14 cellular contexts compared by ENCODE assay signal in genomic region chr2:61720911-61721310, GRCh38.
DNase-seq lines count a peak whose midpoint lies in the region; TF ChIP-seq lines count a peak whose summit lies in the region.
"Had no signal": no experiment of that assay in that cellular context is flagged by ENCODE, and none has a peak within 500 bp of the region (broad histone marks: within the 10 kb centered on the region; RNA-seq: fewer than 3 reads in every experiment).

No MANE protein-coding gene starts in this region.

- H3K27me3 ChIP-seq in mammary epithelial cell (ENCODE audit: insufficient read depth, low read length), result no peaks in the 10 kb centered on the region
- H3K27me3 ChIP-seq: BLaER1 treated with 17β-estradiol and CSF1 and Interleukin-3, amounts not matched to agents 10 nM and 100 nM had no signal

- H3K27ac ChIP-seq in mammary epithelial cell (ENCODE audit: insufficient read depth, low read depth, low read length), result no peak overlapping the region
- H3K27ac ChIP-seq: BLaER1 treated with 17β-estradiol and CSF1 and Interleukin-3, amounts not matched to agents 10 nM and 100 nM had no signal

- WGBS in mammary epithelial cell (ENCODE audit: low coverage, missing lambda C conversion rate), result 36% methylated on average over 1 of the region's 3 CpGs

- BruUV-seq in mammary epithelial cell (replicated peaks; lab: Mats Ljungman, UMichigan) (no TSS peak), MCF 10A (replicated peaks; lab: Mats Ljungman, UMichigan) (no TSS peak)

- no peak overlapping the region for H3K4me2 ChIP-seq in mammary epithelial cell (ENCODE audit: insufficient read depth, low read depth, low read length)
- H3K4me2 ChIP-seq: BLaER1 treated with 17β-estradiol and CSF1 and Interleukin-3, amounts not matched to agents 10 nM and 100 nM had no signal

- no peaks in the 10 kb centered on the region for H3K27me3 Mint-ChIP-seq in MCF 10A (ENCODE audit: insufficient read depth, unreplicated experiment)

- H2AFZ ChIP-seq in mammary epithelial cell (ENCODE audit: low read depth, low read length), result no peak overlapping the region

- no peaks in the 10 kb centered on the region for H3K4me1 ChIP-seq in mammary epithelial cell (ENCODE audit: insufficient read depth, low read length)
- H3K4me1 ChIP-seq: BLaER1 treated with 17β-estradiol and CSF1 and Interleukin-3, amounts not matched to agents 10 nM and 100 nM had no signal

- no peaks in the 10 kb centered on the region for H3K79me2 ChIP-seq in mammary epithelial cell (ENCODE audit: insufficient read depth, low read length)

- CTCF ChIA-PET in mammary epithelial cell (lab: Charles Lee; ENCODE audit: low non-redundant PET), result interaction anchor here (0.6 kb wide), 1 partner anchor 86 kb away, joined by 7 read pairs; no protein-coding TSS in a partner anchor
- CTCF ChIA-PET in MCF 10A (lab: Yijun Ruan, JAX), result no interaction called here

- in situ Hi-C loops in mammary epithelial cell (cut with MboI; ENCODE audit: low sequenced_read_pairs in 2 of 2), result no loop called here

- POLR2A ChIA-PET in MCF 10A (lab: Yijun Ruan, JAX), result interaction anchor here (0.7 kb wide), 1 partner anchor 9 kb away, joined by 3 read pairs; no protein-coding TSS in a partner anchor

- TF ChIP-seq CTCF in mammary epithelial cell (conservative IDR thresholded peaks at IDR 0.05 in 1 of 2, IDR thresholded peaks at IDR 0.05 in 1 of 2; ENCODE audit: extremely low read depth in 1 of 2, insufficient read depth in 1 of 2, low read depth in 1 of 2, low read length in 2 of 2) (no peak), MCF 10A (IDR thresholded peaks at IDR 0.05; ENCODE audit: unreplicated experiment) (no peak), epithelial cell of esophagus (IDR thresholded peaks at IDR 0.05; ENCODE audit: insufficient read depth, low read depth, low read length, missing control alignments) (no peak)

- dilution Hi-C loops in mammary epithelial cell (cut with HindIII; ENCODE audit: low sequenced_read_pairs), result no loop called here

- DNase-seq in mammary epithelial cell, result peak; percentile 17
- DNase-seq in MCF 10A (ENCODE audit: unreplicated experiment), result no peak
- DNase-seq in epithelial cell of esophagus (ENCODE audit: low read depth), result peak; percentile 42
- DNase-seq in renal cortical epithelial cell (ENCODE audit: low read depth), result peak; percentile 6
- no peak for DNase-seq in NCI-H82 (lab: John Stamatoyannopoulos, UW)
- no peak for DNase-seq in stimulated activated naive CD4-positive, alpha-beta T cell (lab: John Stamatoyannopoulos, UW)
- no peak for DNase-seq in CD1c-positive myeloid dendritic cell (ENCODE audit: extremely low spot score)
- DNase-seq: 8988T; CD4-positive, alpha-beta T cell; DMS79; GOT3; H9; IMR-90 had no signal

- H3K4me3 ChIP-seq in mammary epithelial cell (replicated peaks in 1 of 3; ENCODE audit: insufficient read depth in 1 of 3, low read depth in 2 of 3, low read length in 3 of 3) (no peak overlapping the region), epithelial cell of esophagus (ENCODE audit: low read length) (no peak overlapping the region)
- H3K4me3 ChIP-seq: BLaER1 treated with 17β-estradiol and CSF1 and Interleukin-3, amounts not matched to agents 10 nM and 100 nM had no signal

- H3K4me3 Mint-ChIP-seq in MCF 10A (ENCODE audit: unreplicated experiment), result no peak overlapping the region
- H3K4me3 Mint-ChIP-seq: CD4-positive, alpha-beta T cell; H9 had no signal

- H3K36me3 Mint-ChIP-seq in MCF 10A (ENCODE audit: insufficient read depth, unreplicated experiment), result no peaks in the 10 kb centered on the region

- peaks cover 2% of the 10 kb centered on the region for H3K9me3 Mint-ChIP-seq in MCF 10A (ENCODE audit: unreplicated experiment)
- H3K9me3 Mint-ChIP-seq: H9 had no signal

- no peak overlapping the region for H3K9ac ChIP-seq in mammary epithelial cell (ENCODE audit: insufficient read depth, low read length)
- H3K9ac ChIP-seq: BLaER1 treated with 17β-estradiol and CSF1 and Interleukin-3, amounts not matched to agents 10 nM and 100 nM had no signal

- no peaks in the 10 kb centered on the region for H3K9me3 ChIP-seq in mammary epithelial cell (replicated peaks; ENCODE audit: insufficient read depth, low read length)

- no peaks in the 10 kb centered on the region for H3K36me3 ChIP-seq in mammary epithelial cell (ENCODE audit: insufficient read depth, low read length)
- H3K36me3 ChIP-seq: BLaER1 treated with 17β-estradiol and CSF1 and Interleukin-3, amounts not matched to agents 10 nM and 100 nM had no signal

- intact Hi-C loops in mammary epithelial cell (cut with micrococcal nuclease), result no loop called here
- intact Hi-C loops in MCF 10A (cut with micrococcal nuclease), result no loop called here

- H3K27ac Mint-ChIP-seq in MCF 10A (ENCODE audit: low read depth, unreplicated experiment), result no peak overlapping the region
- H3K27ac Mint-ChIP-seq: CD4-positive, alpha-beta T cell; H9 had no signal

- no peaks in the 10 kb centered on the region for H3K4me1 Mint-ChIP-seq in MCF 10A (ENCODE audit: insufficient read depth, unreplicated experiment)
- H3K4me1 Mint-ChIP-seq: H9 had no signal

- no peaks in the 10 kb centered on the region for H4K20me1 ChIP-seq in mammary epithelial cell (ENCODE audit: insufficient read depth, low read length)
- H4K20me1 ChIP-seq: BLaER1 treated with 17β-estradiol and CSF1 and Interleukin-3, amounts not matched to agents 10 nM and 100 nM had no signal

Comparison
In these comparisons a context has a peak if more than half of its experiments do, and no peak if none do; other contexts are left out.
1. DNase-seq: peak in mammary epithelial cell (single experiment), epithelial cell of esophagus (single experiment) and renal cortical epithelial cell (single experiment); none in MCF 10A (single experiment), NCI-H82 (single experiment), stimulated activated naive CD4-positive, alpha-beta T cell (0 of 6) and CD1c-positive myeloid dendritic cell (single experiment).